ENCODE assay signal across 23 cellular contexts in the genomic region with DNA sequence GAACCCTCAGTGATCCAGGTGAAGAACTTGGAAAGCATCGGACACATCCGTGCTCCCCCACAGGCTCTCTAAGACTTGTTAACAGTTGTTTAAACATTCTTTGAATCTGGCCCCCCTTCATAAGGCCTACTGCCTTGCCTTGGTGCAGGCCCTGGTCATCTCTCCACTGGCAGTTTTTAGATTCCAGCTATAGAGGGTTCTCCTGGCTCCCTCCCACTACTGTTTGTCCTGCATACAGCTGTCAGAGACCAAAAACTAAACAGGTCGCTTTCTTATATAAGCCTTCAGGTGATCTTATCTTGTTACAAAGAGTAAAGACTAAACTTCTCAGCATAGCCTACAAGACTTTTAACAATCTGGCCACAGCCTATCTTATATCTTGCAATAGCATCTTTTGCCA. TPM values are rescaled to one million over a fixed set of nuclear protein-coding genes. Genes with fewer than 3 reads are reported as not detected.
DNase-seq lines count a peak whose midpoint lies in the region; ATAC-seq and TF ChIP-seq lines count a peak whose summit lies in the region.
"Had no signal": no experiment of that assay in that cellular context is flagged by ENCODE, and none has a peak within 500 bp of the region (broad histone marks: within the 10 kb centered on the region; RNA-seq: fewer than 3 reads in every experiment).

No MANE protein-coding gene starts in this region.

- no peaks in the 10 kb centered on the region for H3K36me3 Mint-ChIP-seq in activated CD4-positive, alpha-beta T cell treated with anti-CD3 and anti-CD28 coated beads for 36 hours (ENCODE audit: low read depth)
- no peaks in the 10 kb centered on the region for H3K36me3 Mint-ChIP-seq in activated CD4-positive, alpha-beta memory T cell treated with anti-CD3 and anti-CD28 coated beads for 36 hours
- H3K36me3 Mint-ChIP-seq: CD4-positive, CD25-positive, alpha-beta regulatory T cell had no signal

- intact Hi-C loops in psoas muscle (cut with DNase I), result loop anchor here in 1 of 2 donors (2.0 kb wide), 1 partner anchor 24 kb away; no protein-coding TSS in a partner anchor
- intact Hi-C loops in activated CD4-positive, alpha-beta T cell treated with anti-CD3 and anti-CD28 coated beads for 36 hours (cut with DNase I, micrococcal nuclease), result no loop called here
- intact Hi-C loops in activated CD4-positive, alpha-beta memory T cell treated with anti-CD3 and anti-CD28 coated beads for 36 hours (cut with micrococcal nuclease), result no loop called here

- POLR2A ChIA-PET in activated CD4-positive, alpha-beta T cell treated with anti-CD3 and anti-CD28 coated beads for 36 hours (lab: Charles Lee), result no interaction called here
- POLR2A ChIA-PET in activated CD4-positive, alpha-beta memory T cell treated with anti-CD3 and anti-CD28 coated beads for 36 hours (lab: Charles Lee), result no interaction called here

- no peak overlapping the region for H2AFZ ChIP-seq in MM.1S (ENCODE audit: low read length)
- H2AFZ ChIP-seq: GM23338 had no signal

- no peak overlapping the region for H3K4me3 Mint-ChIP-seq in activated CD4-positive, alpha-beta T cell treated with anti-CD3 and anti-CD28 coated beads for 36 hours
- no peak overlapping the region for H3K4me3 Mint-ChIP-seq in activated CD4-positive, alpha-beta memory T cell treated with anti-CD3 and anti-CD28 coated beads for 36 hours
- H3K4me3 Mint-ChIP-seq: CD4-positive, CD25-positive, alpha-beta regulatory T cell; GM23338 had no signal

- no peaks in the 10 kb centered on the region for H3K36me3 ChIP-seq in MM.1S (replicated peaks; ENCODE audit: insufficient read depth, low read length)
- H3K36me3 ChIP-seq in cardiac muscle cell, result no peaks in the 10 kb centered on the region
- no peaks in the 10 kb centered on the region for H3K36me3 ChIP-seq in psoas muscle (ENCODE audit: insufficient read depth in 1 of 2, low read depth in 1 of 2)
- no peaks in the 10 kb centered on the region for H3K36me3 ChIP-seq in H7 (replicated peaks; ENCODE audit: control insufficient read depth, insufficient read depth, low read length)

- no peaks in the 10 kb centered on the region for H3K9me2 ChIP-seq in MM.1S (replicated peaks; ENCODE audit: insufficient read depth, low read length)

- TF ChIP-seq CTCF in MM.1S (IDR thresholded peaks at IDR 0.05; ENCODE audit: low read length) (no peak), cardiac muscle cell (IDR thresholded peaks at IDR 0.05; ENCODE audit: low read depth, low read length) (no peak), psoas muscle (IDR thresholded peaks at IDR 0.05) (no peak)

- DNase-seq in MM.1S, result no peak
- DNase-seq in cardiac muscle cell (ENCODE audit: low read depth in 1 of 2, low spot score in 1 of 2), result no peak
- DNase-seq in psoas muscle, result no peak
- no peak for DNase-seq in activated CD4-positive, alpha-beta T cell treated with anti-CD3 and anti-CD28 coated beads for 36 hours
- no peak for DNase-seq in 8988T
- DNase-seq in H7, result no peak
- DNase-seq in activated CD4-positive, alpha-beta memory T cell treated with anti-CD3 and anti-CD28 coated beads for 36 hours, result no peak
- DNase-seq: CD4-positive, CD25-positive, alpha-beta regulatory T cell; DMS79; NCI-H1417; NCI-H1694 treated with DMSO at 0.1 percent for 48 hours; NCI-H2081 treated with DMSO at 0.1 percent for 48 hours; NCI-H2171 treated with DMSO at 0.1 percent for 48 hours; NCI-H526; RPMI8226; SIG-M5 had no signal

- peak overlapping the region; percentile 25 for H3K4me2 ChIP-seq in MM.1S (ENCODE audit: low read depth, low read length)
- H3K4me2 ChIP-seq: GM23338, KMS-11 had no signal

- H3F3A ChIP-seq in MM.1S (ENCODE audit: insufficient read depth, low read length), result no peaks in the 10 kb centered on the region

- WGBS in psoas muscle, 3 donors, result 71 to 90% (median 86%) methylated on average over 3 of the region's 3 CpGs

- no peak overlapping the region for H3K4me3 ChIP-seq in MM.1S (ENCODE audit: low read length)
- H3K4me3 ChIP-seq in cardiac muscle cell, result no peak overlapping the region
- no peak overlapping the region for H3K4me3 ChIP-seq in psoas muscle
- H3K4me3 ChIP-seq in H7 (ENCODE audit: insufficient read depth, low read depth, low read length), result no peak overlapping the region
- H3K4me3 ChIP-seq: GM23338 had no signal

- no peaks in the 10 kb centered on the region for H3K79me2 ChIP-seq in MM.1S (ENCODE audit: low read length)

- H3K27me3 Mint-ChIP-seq in activated CD4-positive, alpha-beta T cell treated with anti-CD3 and anti-CD28 coated beads for 36 hours, result no peaks in the 10 kb centered on the region
- H3K27me3 Mint-ChIP-seq in activated CD4-positive, alpha-beta memory T cell treated with anti-CD3 and anti-CD28 coated beads for 36 hours, result peaks cover 6% of the 10 kb centered on the region

- H3K4me1 Mint-ChIP-seq in activated CD4-positive, alpha-beta T cell treated with anti-CD3 and anti-CD28 coated beads for 36 hours, result no peaks in the 10 kb centered on the region
- H3K4me1 Mint-ChIP-seq in activated CD4-positive, alpha-beta memory T cell treated with anti-CD3 and anti-CD28 coated beads for 36 hours (ENCODE audit: low read depth), result no peaks in the 10 kb centered on the region
- H3K4me1 Mint-ChIP-seq: CD4-positive, CD25-positive, alpha-beta regulatory T cell; GM23338 had no signal

- H3K27ac ChIP-seq in MM.1S (ENCODE audit: low read length) (no peak overlapping the region; the same call in 1 of the 2 replicates), cardiac muscle cell (peak overlapping the region; percentile 71), psoas muscle (peak overlapping the region; percentile 91)
- H3K27ac ChIP-seq: KMS-11 had no signal

- H3K27ac Mint-ChIP-seq in activated CD4-positive, alpha-beta T cell treated with anti-CD3 and anti-CD28 coated beads for 36 hours, result no peak overlapping the region
- H3K27ac Mint-ChIP-seq in activated CD4-positive, alpha-beta memory T cell treated with anti-CD3 and anti-CD28 coated beads for 36 hours, result no peak overlapping the region
- H3K27ac Mint-ChIP-seq: CD4-positive, CD25-positive, alpha-beta regulatory T cell; GM23338 had no signal

- CTCF ChIA-PET in activated CD4-positive, alpha-beta T cell treated with anti-CD3 and anti-CD28 coated beads for 36 hours (lab: Charles Lee), result no interaction called here
- CTCF ChIA-PET in activated CD4-positive, alpha-beta memory T cell treated with anti-CD3 and anti-CD28 coated beads for 36 hours (lab: Charles Lee), result no interaction called here

- H3K9me3 Mint-ChIP-seq in activated CD4-positive, alpha-beta T cell treated with anti-CD3 and anti-CD28 coated beads for 36 hours (ENCODE audit: low read depth), result no peaks in the 10 kb centered on the region
- no peaks in the 10 kb centered on the region for H3K9me3 Mint-ChIP-seq in activated CD4-positive, alpha-beta memory T cell treated with anti-CD3 and anti-CD28 coated beads for 36 hours
- H3K9me3 Mint-ChIP-seq: GM23338 had no signal

- H3K4me1 ChIP-seq in MM.1S (ENCODE audit: low read length) (peaks cover 16% of the 10 kb centered on the region), cardiac muscle cell (ENCODE audit: low read depth) (peaks cover 20% of the 10 kb centered on the region), psoas muscle (peaks cover 51% of the 10 kb centered on the region)

- H3K27me3 ChIP-seq in MM.1S (replicated peaks; ENCODE audit: insufficient read depth, low read length) (no peaks in the 10 kb centered on the region), cardiac muscle cell (no peaks in the 10 kb centered on the region), psoas muscle (ENCODE audit: insufficient read depth in 3 of 3, low read length in 2 of 3) (no peaks in the 10 kb centered on the region), H7 (ENCODE audit: control insufficient read depth, insufficient read depth, low read length) (peaks cover 3% of the 10 kb centered on the region; the same call in 1 of the 2 replicates)

- H3K9ac ChIP-seq in MM.1S (ENCODE audit: low read length), result no peak overlapping the region
- H3K9ac ChIP-seq: KMS-11 had no signal

- H3K9me3 ChIP-seq in MM.1S (replicated peaks; ENCODE audit: insufficient read depth, low read length) (no peaks in the 10 kb centered on the region), cardiac muscle cell (ENCODE audit: low read depth) (no peaks in the 10 kb centered on the region), psoas muscle (no peaks in the 10 kb centered on the region)

- peak; percentile 11 for ATAC-seq in GM21360 (IDR thresholded peaks at IDR 0.05; ENCODE audit: unreplicated experiment)
- ATAC-seq in psoas muscle, result peak in 2 of 4 donors; percentile 6 to 10
- ATAC-seq in activated CD4-positive, alpha-beta T cell treated with anti-CD3 and anti-CD28 coated beads for 36 hours, result no peak
- ATAC-seq: GM23338, HCT116, SK-N-SH treated with all-trans-retinoic acid at 6 μM for 48 hours had no signal

- no peaks in the 10 kb centered on the region for H4K20me1 ChIP-seq in MM.1S (ENCODE audit: insufficient read depth, low read length)

RNA-seq across cellular contexts. Expression of a gene that starts 32.3 kb away (rescaled TPM):
- total RNA-seq in cardiac muscle cell (16.5 and 20.7 TPM in 2 replicates), psoas muscle (10 to 100 TPM in 1 of 4 donors, 1 to 10 TPM in 3; 1.7 to 19.6 (median 3.0) TPM)
- polyA plus RNA-seq in cardiac muscle cell (13.5 and 14.5 TPM in 2 replicates), psoas muscle (1 to 10 TPM in 2 of 3 donors, under 1 TPM in 1; 0.42 to 6.5 (median 4.6) TPM)
- total RNA-seq in activated CD4-positive, alpha-beta T cell treated with anti-CD3 and anti-CD28 coated beads for 36 hours, result under 1 TPM; 0.11 to 0.14 TPM
- 0.24 TPM in 1 of 2 replicates, not detected in the other for total RNA-seq in H7 (2014; rRNA removed; shearing (Covaris generic))
- total RNA-seq in activated CD4-positive, alpha-beta memory T cell treated with anti-CD3 and anti-CD28 coated beads for 36 hours, result not detected
- total RNA-seq: CD4-positive, CD25-positive, alpha-beta regulatory T cell had no signal
- polyA plus RNA-seq: BJ; CD4-positive, CD25-positive, alpha-beta regulatory T cell; IMR-90 had no signal
